Comparison of ENCODE assay signal across 24 cellular contexts in genomic region chr10:65231148-65231547, GRCh38.
DNase-seq lines count a peak whose midpoint lies in the region; ATAC-seq, FAIRE-seq and TF ChIP-seq lines count a peak whose summit lies in the region.
"Had no signal": no experiment of that assay in that cellular context is flagged by ENCODE, and none has a peak within 500 bp of the region (broad histone marks: within the 10 kb centered on the region; RNA-seq: fewer than 3 reads in every experiment).

No MANE protein-coding gene starts in this region.

- no peak for DNase-seq in Karpas-422
- DNase-seq in endothelial cell of umbilical vein (ENCODE audit: low read depth, low spot score), result no peak
- peak; percentile 4 for DNase-seq in neural progenitor cell (ENCODE audit: low spot score)
- no peak for DNase-seq in AG20443 (ENCODE audit: low spot score)
- no peak for DNase-seq in cortex of kidney (lab: John Stamatoyannopoulos, UW)
- DNase-seq in NCI-H2081 (lab: John Stamatoyannopoulos, UW), result no peak
- DNase-seq: BE2C; CD8-positive, alpha-beta memory T cell; DMS 273 treated with DMSO at 0.1 percent for 48 hours; DMS79; EL; GDM1; IMR-90; KG1; MM.1S; NCI-H2029; NCI-H2227 treated with DMSO at 0.1 percent for 48 hours; NCI-H526 treated with DMSO at 0.1 percent for 48 hours; Peyer's patch; SHP77 treated with DMSO at 0.1 percent for 48 hours had no signal

- H3K27me3 ChIP-seq in Karpas-422 (ENCODE audit: low read length) (no peaks in the 10 kb centered on the region), endothelial cell of umbilical vein (ENCODE audit: control insufficient read depth in 2 of 2, insufficient read depth in 2 of 2, low read length in 2 of 2) (no peaks in the 10 kb centered on the region), neural progenitor cell (no peaks in the 10 kb centered on the region)
- H3K27me3 ChIP-seq: BE2C, Peyer's patch had no signal

- H4K20me1 ChIP-seq in Karpas-422 (ENCODE audit: insufficient read depth, low read depth, low read length) (no peaks in the 10 kb centered on the region), endothelial cell of umbilical vein (replicated peaks; ENCODE audit: control insufficient read depth, extremely low read depth, insufficient read depth, low read length) (no peaks in the 10 kb centered on the region), neural progenitor cell (ENCODE audit: low read depth) (no peaks in the 10 kb centered on the region)

- no peaks in the 10 kb centered on the region for H3K36me3 Mint-ChIP-seq in neural progenitor cell
- H3K36me3 Mint-ChIP-seq: CD14-positive monocyte; CD8-positive, alpha-beta memory T cell had no signal

- H3K9me3 ChIP-seq in Karpas-422 (ENCODE audit: low read length) (no peaks in the 10 kb centered on the region), endothelial cell of umbilical vein (replicated peaks; ENCODE audit: control insufficient read depth, insufficient read depth, low read length) (no peaks in the 10 kb centered on the region), neural progenitor cell (ENCODE audit: low read depth) (no peaks in the 10 kb centered on the region)
- H3K9me3 ChIP-seq: BE2C, Peyer's patch had no signal

- H3K4me1 ChIP-seq in Karpas-422 (ENCODE audit: low read length), result 0 out of 2 replicates have a peak, but pooled peaks cover 3% of the 10 kb centered on the region
- H3K4me1 ChIP-seq in endothelial cell of umbilical vein (ENCODE audit: control insufficient read depth, extremely low read depth, insufficient read depth, low read length), result no peaks in the 10 kb centered on the region
- H3K4me1 ChIP-seq in neural progenitor cell, result peaks cover 3% of the 10 kb centered on the region
- H3K4me1 ChIP-seq: BE2C, Peyer's patch had no signal

- ATAC-seq in HG03025 (IDR thresholded peaks at IDR 0.05; ENCODE audit: low FRiP score, unreplicated experiment), result no peak

- no peaks in the 10 kb centered on the region for H3K9me3 Mint-ChIP-seq in neural progenitor cell

- H3K9me2 ChIP-seq in Karpas-422 (replicated peaks; ENCODE audit: insufficient read depth, low read length), result no peaks in the 10 kb centered on the region

- TF ChIP-seq CTCF in endothelial cell of umbilical vein (IDR thresholded peaks at IDR 0.05; ENCODE audit: extremely low read depth in 1 of 2, insufficient read depth in 1 of 2, low read depth in 1 of 2, low read length in 2 of 2) (no peak), neural progenitor cell (IDR thresholded peaks at IDR 0.05) (no peak)

- H3K4me1 Mint-ChIP-seq in neural progenitor cell, result peaks cover 2% of the 10 kb centered on the region
- H3K4me1 Mint-ChIP-seq: CD14-positive monocyte; CD8-positive, alpha-beta memory T cell had no signal

- H3F3A ChIP-seq in neural progenitor cell (ENCODE audit: low read depth), result no peaks in the 10 kb centered on the region

- POLR2A ChIA-PET in endothelial cell of umbilical vein (lab: Charles Lee), result no interaction called here

- CTCF ChIA-PET in endothelial cell of umbilical vein (lab: Charles Lee), result interaction anchor here (1.5 kb wide), 1 partner anchor 9 kb away, joined by 4 read pairs; no protein-coding TSS in a partner anchor

- H3K27ac Mint-ChIP-seq in neural progenitor cell, result peak overlapping the region; percentile 95
- H3K27ac Mint-ChIP-seq: CD14-positive monocyte had no signal

- H3K9ac ChIP-seq in Karpas-422 (ENCODE audit: low read length) (no peak overlapping the region), endothelial cell of umbilical vein (replicated peaks; ENCODE audit: extremely low read depth, insufficient read depth, low read length) (no peak overlapping the region), neural progenitor cell (no peak overlapping the region)

- TF ChIP-seq POLR2A in endothelial cell of umbilical vein (IDR thresholded peaks at IDR 0.05; ENCODE audit: low read depth, low read length), result no peak

- no peaks in the 10 kb centered on the region for H3K9me1 ChIP-seq in endothelial cell of umbilical vein (replicated peaks; ENCODE audit: control insufficient read depth, extremely low read depth, insufficient read depth, low read length)

- H3K4me2 ChIP-seq in Karpas-422 (ENCODE audit: low read depth, low read length, poor library complexity, severe bottlenecking) (no peak overlapping the region), endothelial cell of umbilical vein (ENCODE audit: insufficient read depth, low read length) (no peak overlapping the region), neural progenitor cell (no peak overlapping the region)

- H3K27me3 Mint-ChIP-seq in neural progenitor cell (ENCODE audit: insufficient read depth, low read depth), result no peaks in the 10 kb centered on the region
- H3K27me3 Mint-ChIP-seq: CD8-positive, alpha-beta memory T cell had no signal

- no peak for FAIRE-seq in endothelial cell of umbilical vein (lab: Jason Lieb, UNC)
- FAIRE-seq: GM12891, HTR-8/SVneo had no signal

- H3K36me3 ChIP-seq in Karpas-422 (ENCODE audit: insufficient read depth, low read length) (no peaks in the 10 kb centered on the region), endothelial cell of umbilical vein (ENCODE audit: control insufficient read depth in 2 of 2, extremely low read depth in 1 of 2, insufficient read depth in 2 of 2, low read length in 2 of 2) (no peaks in the 10 kb centered on the region), neural progenitor cell (no peaks in the 10 kb centered on the region)
- H3K36me3 ChIP-seq: BE2C, Peyer's patch had no signal

- no TSS peak for BruUV-seq in endothelial cell of umbilical vein (replicated peaks; lab: Mats Ljungman, UMichigan)

- H3K4me3 ChIP-seq in Karpas-422 (ENCODE audit: low read length) (no peak overlapping the region), endothelial cell of umbilical vein (replicated peaks in 1 of 3; ENCODE audit: insufficient read depth in 1 of 3, low read depth in 1 of 3, low read length in 3 of 3) (no peak overlapping the region), neural progenitor cell (no peak overlapping the region)
- H3K4me3 ChIP-seq: Peyer's patch had no signal

- peak overlapping the region; percentile 57 for H2AFZ ChIP-seq in Karpas-422 (ENCODE audit: low read length)
- H2AFZ ChIP-seq in endothelial cell of umbilical vein (ENCODE audit: low read depth, low read length), result peak overlapping the region; percentile 73
- peak overlapping the region; percentile 64 for H2AFZ ChIP-seq in neural progenitor cell (replicated peaks)

- no peak overlapping the region for H3K4me3 Mint-ChIP-seq in neural progenitor cell
- H3K4me3 Mint-ChIP-seq: CD14-positive monocyte; CD8-positive, alpha-beta memory T cell had no signal

- H3K27ac ChIP-seq in Karpas-422 (ENCODE audit: low read length) (no peak overlapping the region), endothelial cell of umbilical vein (ENCODE audit: insufficient read depth, low read depth, low read length) (no peak overlapping the region), neural progenitor cell (no peak overlapping the region)
- H3K27ac ChIP-seq: Peyer's patch had no signal

- dilution Hi-C loops in endothelial cell of umbilical vein (cut with MboI; ENCODE audit: extremely low pct_ligation_motif_present, low sequenced_read_pairs), result no loop called here

- H3K79me2 ChIP-seq in Karpas-422 (ENCODE audit: low read length) (no peaks in the 10 kb centered on the region), endothelial cell of umbilical vein (ENCODE audit: control insufficient read depth, insufficient read depth, low read length) (no peaks in the 10 kb centered on the region), neural progenitor cell (ENCODE audit: low read depth) (no peaks in the 10 kb centered on the region)

- intact Hi-C loops in endothelial cell of umbilical vein (cut with micrococcal nuclease), result no loop called here

TF ChIP-seq in endothelial cell of umbilical vein, 7 proteins besides CTCF, POLR2A, EP300 and RAD21:
- TF ChIP-seq EZH2 (IDR thresholded peaks at IDR 0.05; ENCODE audit: borderline replicate concordance, low read depth, low read length, severe bottlenecking) (no peak), GATA2 (IDR thresholded peaks at IDR 0.05; ENCODE audit: insufficient read depth, insufficient read length, low read depth, low read length) (no peak), MAX (IDR thresholded peaks at IDR 0.05; ENCODE audit: insufficient read depth, insufficient read length) (no peak), FOS (IDR thresholded peaks at IDR 0.05; ENCODE audit: borderline replicate concordance, insufficient read depth, low read length) (no peak), JUN (IDR thresholded peaks at IDR 0.05; ENCODE audit: borderline replicate concordance, insufficient read depth, insufficient read length, low read depth) (no peak), MYC (IDR thresholded peaks at IDR 0.05; ENCODE audit: low read depth, low read length) (no peak), POLR2AphosphoS5 (IDR thresholded peaks at IDR 0.05; ENCODE audit: insufficient read depth, low read depth, low read length) (no peak)
